2 cellular contexts compared by ENCODE assay signal in genomic region chr19:44846455-44847143, GRCh38.
TF ChIP-seq lines count a peak whose summit lies in the region.

No MANE protein-coding gene starts in this region.

TF ChIP-seq in endothelial cell of umbilical vein, 7 proteins besides CTCF, POLR2A, EP300 and RAD21:
- peak; percentile 1 for TF ChIP-seq POLR2AphosphoS5 (IDR thresholded peaks at IDR 0.05; ENCODE audit: insufficient read depth, low read depth, low read length)
- TF ChIP-seq, protein P1, sequence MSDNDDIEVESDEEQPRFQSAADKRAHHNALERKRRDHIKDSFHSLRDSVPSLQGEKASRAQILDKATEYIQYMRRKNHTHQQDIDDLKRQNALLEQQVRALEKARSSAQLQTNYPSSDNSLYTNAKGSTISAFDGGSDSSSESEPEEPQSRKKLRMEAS (IDR thresholded peaks at IDR 0.05; ENCODE audit: insufficient read depth, insufficient read length) = no peak

TF ChIP-seq in neural cell, 6 proteins besides CTCF, POLR2A, EP300 and RAD21:
- no peak for TF ChIP-seq TAF1 (IDR thresholded peaks at IDR 0.05; ENCODE audit: low read depth)
- TF ChIP-seq REST (IDR thresholded peaks at IDR 0.05; ENCODE audit: borderline replicate concordance) = no peak
- TF ChIP-seq EZH2 (IDR thresholded peaks at IDR 0.05; ENCODE audit: borderline replicate concordance, insufficient read depth, low read length, poor library complexity, severe bottlenecking) = no peak
- TF ChIP-seq POLR2AphosphoS5 (IDR thresholded peaks at IDR 0.05) = no peak
- TF ChIP-seq MXI1 (conservative IDR thresholded peaks at IDR 0.05; ENCODE audit: poor library complexity, severe bottlenecking) = no peak
- no peak for TF ChIP-seq SMC3 (conservative IDR thresholded peaks at IDR 0.05; ENCODE audit: poor library complexity)
TF ChIP-seq in neural cell: peak in this region for 0.
